In genomic region chr13:30398601-30399072, GRCh38 we compare ENCODE assay signal across 30 cellular contexts. TPM values are rescaled to one million over a fixed set of nuclear protein-coding genes. Genes with fewer than 3 reads are reported as not detected.
DNase-seq lines count a peak whose midpoint lies in the region; ATAC-seq, FAIRE-seq and TF ChIP-seq lines count a peak whose summit lies in the region.
"Had no signal": no experiment of that assay in that cellular context is flagged by ENCODE, and none has a peak within 500 bp of the region (broad histone marks: within the 10 kb centered on the region; RNA-seq: fewer than 3 reads in every experiment).

No MANE protein-coding gene starts in this region.

- H3K4ac ChIP-seq in IMR-90 (ENCODE audit: low read depth, low read length): no peak overlapping the region

- no peak for TF ChIP-seq CTCF in IMR-90 (conservative IDR thresholded peaks at IDR 0.05; ENCODE audit: low read depth, low read length)
- no peak for TF ChIP-seq CTCF in colonic mucosa (IDR thresholded peaks at IDR 0.05)
- no peak for TF ChIP-seq CTCF in HepG2 (CRISPR knock-in tag; IDR thresholded peaks at IDR 0.05)

- no peak overlapping the region for H3K27ac ChIP-seq in IMR-90 (ENCODE audit: insufficient read depth, low read length)
- peak overlapping the region; percentile 44 for H3K27ac ChIP-seq in colonic mucosa
- peak overlapping the region; percentile 64 for H3K27ac ChIP-seq in HepG2 (ENCODE audit: extremely low read length, insufficient read depth, low read length)
- H3K27ac ChIP-seq in small intestine (ENCODE audit: low read depth in 1 of 2, low read length in 1 of 2): peak overlapping the region; percentile 53 to 88
- H3K27ac ChIP-seq: thoracic aorta had no signal

- H3K9me1 ChIP-seq in IMR-90 (ENCODE audit: insufficient read depth, low read length): no peaks in the 10 kb centered on the region

- H3K4me1 ChIP-seq in IMR-90 (ENCODE audit: control insufficient read depth, insufficient read depth, low read length) (no peaks in the 10 kb centered on the region), colonic mucosa (no peaks in the 10 kb centered on the region), HepG2 (ENCODE audit: insufficient read depth, low read length) (peaks cover 62% of the 10 kb centered on the region), small intestine (ENCODE audit: control insufficient read depth in 2 of 2, insufficient read depth in 1 of 2, low read depth in 1 of 2, low read length in 1 of 2) (peaks cover 0 to 4% of the 10 kb centered on the region in 2 donors)

- FAIRE-seq in HepG2 (lab: Jason Lieb, UNC): peak; percentile 63
- FAIRE-seq in small intestine (lab: Jason Lieb, UNC): no peak
- FAIRE-seq: GM12878, HTR-8/SVneo had no signal

- H2AK9ac ChIP-seq in IMR-90 (replicated peaks; ENCODE audit: low read depth, low read length, poor library complexity): peak overlapping the region; percentile 35

- 80% methylated on average over 2 of the region's 7 CpGs; no CpG with 5 or more reads in 1 of the 2 experiments for WGBS in IMR-90 (ENCODE audit: extremely low coverage in 2 of 2, insufficient read length in 1 of 2), 2 experiments
- WGBS in HepG2 (ENCODE audit: low lambda C conversion rate): 4% methylated on average over 5 of the region's 7 CpGs
- WGBS in small intestine, 3 donors: 25 to 57% (median 34%) methylated on average over 7 of the region's 7 CpGs

- H2BK5ac ChIP-seq in IMR-90 (ENCODE audit: low read depth, low read length, poor library complexity, severe bottlenecking): no peak overlapping the region

- H2BK15ac ChIP-seq in IMR-90 (ENCODE audit: low read depth, low read length): no peak overlapping the region

- no peaks in the 10 kb centered on the region for H3K79me1 ChIP-seq in IMR-90 (ENCODE audit: low read depth in 1 of 2, low read length in 2 of 2)

- dilution Hi-C loops in IMR-90 (cut with HindIII; ENCODE audit: low sequenced_read_pairs, unreplicated experiment): no loop called here

- no peak overlapping the region for H2BK20ac ChIP-seq in IMR-90 (ENCODE audit: low read depth, low read length)

- TF ChIP-seq EP300 in HepG2 (IDR thresholded peaks at IDR 0.05; ENCODE audit: low read depth in 2 of 2, low read length in 2 of 2) (0 out of 4 replicates have a peak, but pooled peaks of 1 of the 2 experiments have one; percentile 14), HepG2 (CRISPR knock-in tag; IDR thresholded peaks at IDR 0.05; ENCODE audit: borderline replicate concordance) (no peak)

- H3K27me3 ChIP-seq in IMR-90 (ENCODE audit: control insufficient read depth, insufficient read depth, low read length) (peaks cover 1% of the 10 kb centered on the region), colonic mucosa (no peaks in the 10 kb centered on the region), HepG2 (ENCODE audit: control insufficient read depth in 1 of 2, insufficient read depth in 2 of 2, low read length in 2 of 2) (peaks cover 0 to 8% of the 10 kb centered on the region in 2 experiments; a peak in 1 of 5 replicates), small intestine (ENCODE audit: control insufficient read depth in 2 of 2, insufficient read depth in 2 of 2, low read length in 2 of 2) (no peaks in the 10 kb centered on the region)
- H3K27me3 ChIP-seq: esophagus muscularis mucosa had no signal

- no peak overlapping the region for H3K4me3 ChIP-seq in IMR-90 (ENCODE audit: insufficient read depth, low read depth, low read length)
- no peak overlapping the region for H3K4me3 ChIP-seq in colonic mucosa
- peak overlapping the region; percentile 6 to 58 (median 23); a peak in 4 of 6 replicates for H3K4me3 ChIP-seq in HepG2 (replicated peaks in 1 of 3; ENCODE audit: insufficient read depth in 1 of 3, low read depth in 2 of 3, low read length in 3 of 3)
- H3K4me3 ChIP-seq in small intestine (ENCODE audit: low read depth in 1 of 2, low read length in 2 of 2): no peak overlapping the region
- H3K4me3 ChIP-seq: esophagus muscularis mucosa, GM12878, skin epidermis, thoracic aorta had no signal

- no peak overlapping the region for H3K56ac ChIP-seq in IMR-90 (ENCODE audit: extremely low read depth, insufficient read depth, low read length)

- intact Hi-C loops in IMR-90 (cut with micrococcal nuclease) (loop anchor here (5.0 kb wide), 1 partner anchor 266 kb away; no protein-coding TSS in a partner anchor), colonic mucosa (cut with DNase I) (no loop called here), HepG2 (cut with micrococcal nuclease; ENCODE audit: unreplicated experiment) (loop anchor here (5.0 to 10.0 kb wide), 3 partner anchors 41 to 766 kb away; partner anchors contain the start of genes HSPH1 and USPL1)

- no TSS peak for BruUV-seq in IMR-90 (replicated peaks; lab: Mats Ljungman, UMichigan)
- BruUV-seq in HepG2 (replicated peaks; lab: Mats Ljungman, UMichigan): no TSS peak

- TF ChIP-seq RAD21 in IMR-90 (IDR thresholded peaks at IDR 0.05; ENCODE audit: low read length) (no peak), HepG2 (CRISPR knock-in tag; IDR thresholded peaks at IDR 0.05) (no peak)

- POLR2A ChIA-PET in IMR-90 (lab: Charles Lee; ENCODE audit: unreplicated experiment) (no interaction called here), HepG2 (lab: Yijun Ruan, JAX) (interaction anchor here (2.1 kb wide), 1 partner anchor 9 kb away, joined by 7 read pairs; no protein-coding TSS in a partner anchor)

- H2AFZ ChIP-seq in IMR-90 (replicated peaks; ENCODE audit: low read length, poor library complexity) (peak overlapping the region; percentile 52), HepG2 (ENCODE audit: low read length) (peak overlapping the region; percentile 15)

- DNase-seq in IMR-90 (peak; percentile 21), colonic mucosa (peak; percentile 59), HepG2 (ENCODE audit: low spot score) (peak; percentile 40), small intestine (peak; percentile 89), SW480 (ENCODE audit: low spot score) (no peak), EL (no peak), germinal center (ENCODE audit: low spot score) (no peak)
- DNase-seq: activated CD4-positive, alpha-beta T cell treated with anti-CD3 and anti-CD28 coated beads for 48 hours; activated naive CD4-positive, alpha-beta T cell treated with anti-CD3 and anti-CD28 coated beads, Interleukin-2, amount 10 ng/mL, durations not matched to agents 7 days and 5 days; activated T-cell treated with anti-CD3 and anti-CD28 coated beads, Interleukin-2, amount 50 U/mL, for 48 hours; CD4-positive, alpha-beta memory T cell; glutamatergic neuron; midbrain; NCI-H1092; NCI-H2029; NCI-H226; NCI-H774; nephron progenitor cell; SHP77 treated with DMSO at 0.1 percent for 48 hours; stimulated activated CD4-positive, alpha-beta T cell treated with anti-CD3 and anti-CD28 coated beads, Interleukin-2, amount 100 ng/mL, for 24 hours; stimulated activated naive B cell treated with anti-CD40 and anti-IgM and Interleukin-4, amounts not matched to agents 10 μg/mL and 1 μg/mL and 100 μg/mL, for 72 hours had no signal

- ATAC-seq in IMR-90 (ENCODE audit: low read depth): 0 out of 2 replicates have a peak, but pooled peaks have one; percentile 18
- peak; percentile 75 for ATAC-seq in HepG2
- no peak for ATAC-seq in HG03159 (IDR thresholded peaks at IDR 0.05; ENCODE audit: unreplicated experiment)
- ATAC-seq: GM12878; stimulated activated naive B cell treated with anti-CD40 and anti-IgM and Interleukin-4, amounts not matched to agents 10 μg/mL and 1 μg/mL and 100 μg/mL, for 72 hours had no signal

- no peak overlapping the region for H3K4me2 ChIP-seq in IMR-90 (ENCODE audit: low read depth, low read length)
- H3K4me2 ChIP-seq in HepG2 (ENCODE audit: low read depth, low read length): peak overlapping the region; percentile 91

- no peak overlapping the region for H4K5ac ChIP-seq in IMR-90 (ENCODE audit: low read depth, low read length)

- no peaks in the 10 kb centered on the region for H4K20me1 ChIP-seq in IMR-90 (ENCODE audit: insufficient read depth, low read length)
- no peaks in the 10 kb centered on the region for H4K20me1 ChIP-seq in HepG2 (ENCODE audit: insufficient read depth, low read length)

- TF ChIP-seq POLR2A in IMR-90 (IDR thresholded peaks at IDR 0.05; ENCODE audit: low read depth, low read length): no peak
- no peak for TF ChIP-seq POLR2A in HepG2 (IDR thresholded peaks at IDR 0.05; ENCODE audit: insufficient read depth in 1 of 2, low read depth in 2 of 2, low read length in 2 of 2)

- no peak overlapping the region for H3K23ac ChIP-seq in IMR-90 (ENCODE audit: low read depth, low read length)

- no peak overlapping the region for H3K18ac ChIP-seq in IMR-90 (ENCODE audit: low read depth, low read length)

- H4K8ac ChIP-seq in IMR-90 (ENCODE audit: low read depth in 2 of 2, low read length in 2 of 2): no peak overlapping the region

- H2BK120ac ChIP-seq in IMR-90 (ENCODE audit: low read depth, low read length): no peak overlapping the region

- H3K79me2 ChIP-seq in HepG2 (ENCODE audit: insufficient read depth, low read length): no peaks in the 10 kb centered on the region

- H2AK5ac ChIP-seq in IMR-90 (ENCODE audit: low read depth, low read length): no peak overlapping the region

- H3K9me3 ChIP-seq in IMR-90 (ENCODE audit: control insufficient read depth, insufficient read depth, low read length): no peaks in the 10 kb centered on the region
- H3K9me3 ChIP-seq in colonic mucosa: no peaks in the 10 kb centered on the region
- H3K9me3 ChIP-seq in HepG2 (ENCODE audit: low read length): no peaks in the 10 kb centered on the region
- H3K9me3 ChIP-seq in small intestine (ENCODE audit: control insufficient read depth, low read depth): no peaks in the 10 kb centered on the region
- H3K9me3 ChIP-seq: esophagus muscularis mucosa, thoracic aorta had no signal

- H3K36me3 ChIP-seq in IMR-90 (ENCODE audit: control insufficient read depth, insufficient read depth, low read length) (no peaks in the 10 kb centered on the region), colonic mucosa (no peaks in the 10 kb centered on the region), HepG2 (replicated peaks in 1 of 2; ENCODE audit: control insufficient read depth in 1 of 2, insufficient read depth in 2 of 2, low read length in 2 of 2) (no peaks in the 10 kb centered on the region), small intestine (ENCODE audit: control insufficient read depth in 2 of 2, insufficient read depth in 2 of 2, low read length in 2 of 2) (no peaks in the 10 kb centered on the region)
- H3K36me3 ChIP-seq: esophagus muscularis mucosa, thoracic aorta had no signal

- H4K91ac ChIP-seq in IMR-90 (ENCODE audit: insufficient read depth, low read depth, low read length): no peak overlapping the region

- in situ Hi-C loops in IMR-90 (cut with MboI; ENCODE audit: low sequenced_read_pairs) (no loop called here), HepG2 (cut with HindIII; ENCODE audit: extremely low pct_ligation_motif_present, low pct_unique_long_range_greater_than_20kb) (no loop called here)

- H3K14ac ChIP-seq in IMR-90 (replicated peaks; ENCODE audit: low read depth, low read length): no peak overlapping the region

- no peak overlapping the region for H3K9ac ChIP-seq in IMR-90 (ENCODE audit: low read depth, low read length)
- peak overlapping the region in 1 of 2 donors; percentile 49 for H3K9ac ChIP-seq in colonic mucosa (ENCODE audit: low read depth in 2 of 2, low read length in 2 of 2)
- peak overlapping the region; percentile 45; the same call in 1 of the 2 replicates for H3K9ac ChIP-seq in HepG2 (ENCODE audit: insufficient read depth, low read depth, low read length)

- CTCF ChIA-PET in IMR-90 (lab: Yijun Ruan, JAX): no interaction called here
- CTCF ChIA-PET in HepG2 (lab: Yijun Ruan, JAX; ENCODE audit: low intra/inter-chr PET ratio, low total read pairs): no interaction called here

RNA-seq across cellular contexts. Expression of gene UBE2L5, which starts 23.7 kb away (rescaled TPM):
- 0.18 TPM in 1 of 2 replicates, not detected in the other for total RNA-seq in IMR-90 (2012; rRNA removed)
- not detected in 2 replicates for polyA plus RNA-seq in IMR-90 (2012; rRNA removed)
- polyA plus RNA-seq in IMR-90 (2012; cell fraction: cytosol; rRNA removed): 0.04 TPM in 1 of 2 replicates, not detected in the other
- 0.09 TPM in 1 of 2 replicates, not detected in the other for polyA plus RNA-seq in IMR-90 (2012; cell fraction: nucleus; rRNA removed; ENCODE audit: low replicate concordance)
- not detected for total RNA-seq in colonic mucosa
- 0.13 and 0.22 TPM in 2 replicates for total RNA-seq in HepG2 (2016; rRNA removed; fragmentation: Illumina TruSeq; extraction: Trizol)
- not detected in 2 replicates for total RNA-seq in HepG2 (2016; cell fraction: cytosol; rRNA removed; fragmentation: Illumina TruSeq; extraction: Trizol; ENCODE audit: low read depth)
- not detected in 2 replicates for total RNA-seq in HepG2 (2016; cell fraction: insoluble cytoplasmic fraction; rRNA removed; fragmentation: Illumina TruSeq; extraction: Trizol)
- total RNA-seq in HepG2 (2016; cell fraction: membrane; rRNA removed; fragmentation: Illumina TruSeq; extraction: Trizol): not detected in 2 replicates
- not detected in 2 replicates for total RNA-seq in HepG2 (2016; cell fraction: nucleus; rRNA removed; fragmentation: Illumina TruSeq; extraction: Trizol)
- polyA plus RNA-seq in HepG2 (2011; rRNA removed): not detected in 2 replicates
- not detected in 2 replicates for polyA plus RNA-seq in HepG2 (2011; cell fraction: cytosol; rRNA removed)
- not detected in 2 replicates for polyA plus RNA-seq in HepG2 (2011; cell fraction: nucleus; rRNA removed)
- 0.43 and 3.2 TPM in 2 replicates for polyA plus RNA-seq in HepG2 (2012)
- not detected in 2 replicates for polyA plus RNA-seq in HepG2 (2016; cell fraction: cytosol; fragmentation: Illumina TruSeq; extraction: Trizol; ENCODE audit: low read depth)
- 1.0 TPM in 1 of 2 replicates, not detected in the other for polyA plus RNA-seq in HepG2 (2016; cell fraction: insoluble cytoplasmic fraction; fragmentation: Illumina TruSeq; extraction: Trizol; ENCODE audit: low read depth)
- polyA plus RNA-seq in HepG2 (2016; cell fraction: membrane; fragmentation: Illumina TruSeq; extraction: Trizol; ENCODE audit: low read depth): not detected in 2 replicates
- polyA plus RNA-seq in HepG2 (2016; cell fraction: nucleus; fragmentation: Illumina TruSeq; extraction: Trizol; ENCODE audit: insufficient read depth, low read depth): not detected in 2 replicates
- not detected in 2 replicates for polyA minus RNA-seq in HepG2 (2011; rRNA and poly(A)+ RNA removed; ENCODE audit: low replicate concordance)
- not detected in 2 replicates for polyA minus RNA-seq in HepG2 (2011; cell fraction: cytosol; rRNA and poly(A)+ RNA removed)
- polyA minus RNA-seq in HepG2 (2011; cell fraction: nucleus; rRNA and poly(A)+ RNA removed): not detected in 2 replicates
- not detected for polyA plus RNA-seq in small intestine
- total RNA-seq: CD4-positive, alpha-beta memory T cell; chondrocyte; progenitor cell of endocrine pancreas; T-helper 1 cell treated with Interleukin-12 subunit alpha and Interleukin-12 subunit beta and Interleukin-4 antibody, amounts not matched to agents 30 ng/mL and 1 ng/mL, for 36 hours had no signal
- polyA plus RNA-seq: CD4-positive, alpha-beta memory T cell had no signal

Comparison
In these comparisons a context has a peak if more than half of its experiments do, and no peak if none do; other contexts are left out.
1. DNase-seq: peak in IMR-90 (single experiment), colonic mucosa (single experiment), HepG2 (single experiment) and small intestine (single experiment); none in SW480 (single experiment), EL (single experiment) and germinal center (single experiment).
2. H3K4me3 ChIP-seq: peak in HepG2 (3 of 3); none in IMR-90 (single experiment), colonic mucosa (single experiment) and small intestine (0 of 2).